ENCODE assay signal across 1 cellular context in genomic region chr3:111923095-111923771, GRCh38.
TF ChIP-seq lines count a peak whose summit lies in the region.

No MANE protein-coding gene starts in this region.

TF ChIP-seq in HEK293, 187 proteins besides CTCF, POLR2A, EP300 and RAD21:
- peak; percentile 51; the same call in 1 of the 2 replicates for TF ChIP-seq REST (tag by site-specific recombination; IDR thresholded peaks at IDR 0.05)
- no peak for TF ChIP-seq ZNF449 (tag by site-specific recombination; IDR thresholded peaks at IDR 0.05)
